In the genomic region with DNA sequence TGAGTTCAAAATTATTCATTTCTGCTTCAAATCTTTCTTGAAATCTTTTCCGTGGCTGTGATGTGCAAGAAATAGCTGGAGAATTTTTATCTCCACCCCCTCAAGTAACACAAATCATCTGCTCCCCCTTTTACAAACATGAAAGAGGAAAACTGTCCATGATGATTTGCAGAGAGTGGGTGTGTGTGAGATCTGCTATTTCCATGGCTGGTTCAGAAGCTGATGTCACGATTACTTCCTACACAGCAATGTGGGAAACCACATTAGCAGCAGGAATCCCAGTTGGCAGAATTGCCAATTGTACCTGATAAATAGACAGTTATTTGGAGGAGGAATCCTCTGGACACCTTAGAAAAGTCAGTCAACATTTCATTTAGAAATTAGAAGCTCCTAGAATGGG, we compare ENCODE assay signal across 25 cellular contexts.
"Had no signal": no experiment of that assay in that cellular context is flagged by ENCODE, and none has a peak within 500 bp of the region (broad histone marks: within the 10 kb centered on the region; RNA-seq: fewer than 3 reads in every experiment).

No MANE protein-coding gene starts in this region.

- H3K27me3 ChIP-seq: esophagus muscularis mucosa, foreskin keratinocyte, gastroesophageal sphincter, heart left ventricle, hepatocyte, neural progenitor cell, ovary, right lobe of liver, thyroid gland, vagina had no signal

- H2AFZ ChIP-seq: hepatocyte, neural progenitor cell had no signal

- H3K9me3 ChIP-seq: esophagus muscularis mucosa, gastroesophageal sphincter, heart left ventricle, lower lobe of right lung, ovary, psoas muscle, right lobe of liver, thyroid gland, vagina had no signal

- H3K4me3 ChIP-seq: coronary artery, esophagus muscularis mucosa, gastroesophageal sphincter, heart left ventricle, hepatocyte, lower lobe of right lung, neural progenitor cell, ovary, psoas muscle, right lobe of liver, thyroid gland, vagina had no signal

- H3K4me2 ChIP-seq: hepatocyte, neural progenitor cell had no signal

- DNase-seq: dermis blood vessel endothelial cell; effector memory CD4-positive, alpha-beta T cell; foreskin keratinocyte; heart left ventricle; left ventricle myocardium superior; lower lobe of right lung; naive thymus-derived CD4-positive, alpha-beta T cell; ovary; psoas muscle; right lobe of liver; small intestine; stimulated activated CD4-positive, alpha-beta T cell treated with anti-CD3 and anti-CD28 coated beads, Interleukin-12 subunit alpha, Interleukin-12 subunit beta, amount 100 ng/mL, for 4 hours; stimulated activated CD4-positive, alpha-beta T cell treated with anti-CD3 and anti-CD28 coated beads, Interleukin-1b, Interleukin-23, amount 100 ng/mL, for 48 hours; stimulated activated CD4-positive, alpha-beta T cell treated with anti-CD3 and anti-CD28 coated beads, Interleukin-4, amount 100 ng/mL, for 1 hour; stimulated activated CD8-positive, alpha-beta memory T cell treated with anti-CD3 and anti-CD28 coated beads, Interleukin-4, amount 100 ng/mL, for 48 hours; stimulated activated naive CD4-positive, alpha-beta T cell; stimulated activated naive CD8-positive, alpha-beta T cell treated with anti-CD3 and anti-CD28 coated beads, Interleukin-15, amount 100 ng/mL, for 72 hours; thyroid gland; trophoblast cell had no signal

- H3K36me3 ChIP-seq: esophagus muscularis mucosa, gastroesophageal sphincter, heart left ventricle, lower lobe of right lung, neural progenitor cell, ovary, right lobe of liver, thyroid gland, vagina had no signal

- H3K79me2 ChIP-seq: hepatocyte had no signal

- ATAC-seq: foreskin keratinocyte; gastroesophageal sphincter; heart left ventricle; left ventricle myocardium superior; lower lobe of right lung; naive thymus-derived CD4-positive, alpha-beta T cell; psoas muscle; right lobe of liver; stimulated activated naive CD8-positive, alpha-beta T cell treated with anti-CD3 and anti-CD28 coated beads, Interleukin-15, amount 100 ng/mL, for 72 hours had no signal

- H3K4me1 ChIP-seq: esophagus muscularis mucosa, foreskin keratinocyte, gastroesophageal sphincter, heart left ventricle, lower lobe of right lung, neural progenitor cell, psoas muscle, right lobe of liver, thyroid gland, vagina had no signal

- H3K27ac ChIP-seq: coronary artery, esophagus muscularis mucosa, foreskin keratinocyte, gastroesophageal sphincter, heart left ventricle, hepatocyte, lower lobe of right lung, neural progenitor cell, ovary, psoas muscle, right lobe of liver, thyroid gland, vagina had no signal
